ENCODE assay signal across 8 cellular contexts in genomic region chr7:28957822-28958234, GRCh38. TPM values are rescaled to one million over a fixed set of nuclear protein-coding genes. Genes with fewer than 3 reads are reported as not detected.
A peak's percentile ranks its signal among the peaks of the same experiment; 100 is the strongest.
DNase-seq lines count a peak whose midpoint lies in the region; ATAC-seq, FAIRE-seq and TF ChIP-seq lines count a peak whose summit lies in the region.

No MANE protein-coding gene starts in this region.

- H3K27ac ChIP-seq in H9 (ENCODE audit: insufficient read length, low read depth, low read length) (no peak overlapping the region), brain microvascular endothelial cell (no peak overlapping the region), kidney (ENCODE audit: low read depth in 2 of 2, low read length in 2 of 2) (peak overlapping the region in 1 of 2 donors; percentile 41), stomach (peak overlapping the region; percentile 14 to 79 (median 65))

- H3K27me3 Mint-ChIP-seq in H9 (ENCODE audit: low read depth), result peaks cover 63% of the 10 kb centered on the region

- no CpG with 5 or more reads among the region's 43 CpGs for WGBS in H9 (ENCODE audit: extremely low coverage, insufficient read length, low lambda C conversion rate)
- WGBS in stomach, 5 donors, result 0 to 13% (median 1%) methylated on average over 14 to 43 of the region's 43 CpGs

- peak; percentile 27; the same call in 2 of the 3 replicates for TF ChIP-seq CTCF in H9 (conservative IDR thresholded peaks at IDR 0.05)
- no peak for TF ChIP-seq CTCF in brain microvascular endothelial cell (IDR thresholded peaks at IDR 0.05; ENCODE audit: low read depth, low read length, missing control alignments)
- no peak for TF ChIP-seq CTCF in kidney (IDR thresholded peaks at IDR 0.05; ENCODE audit: borderline replicate concordance, extremely low read depth, insufficient read depth)
- no peak for TF ChIP-seq CTCF in stomach (IDR thresholded peaks at IDR 0.05)

- no peak overlapping the region for H3K56ac ChIP-seq in H9 (ENCODE audit: insufficient read length, low read depth, low read length)

- H3K9ac ChIP-seq in H9 (ENCODE audit: extremely low read depth, insufficient read length, low read length) (no peak overlapping the region), kidney (ENCODE audit: low read length in 2 of 2) (no peak overlapping the region)

- FAIRE-seq in kidney (lab: Jason Lieb, UNC), result no peak

- no peak overlapping the region for H3K18ac ChIP-seq in H9 (ENCODE audit: insufficient read length, low read depth, low read length)

- no peak overlapping the region for H3K27ac Mint-ChIP-seq in H9

- no peak overlapping the region for H2AK5ac ChIP-seq in H9 (ENCODE audit: insufficient read length, low read length)

- no peak overlapping the region for H2AFZ ChIP-seq in H9 (ENCODE audit: low read length)

- TF ChIP-seq POLR2A in stomach (IDR thresholded peaks at IDR 0.05), result no peak

- no peak for ATAC-seq in GM19455 (IDR thresholded peaks at IDR 0.05; ENCODE audit: unreplicated experiment)

- no peak overlapping the region for H2BK120ac ChIP-seq in H9 (ENCODE audit: low read depth, low read length, poor library complexity, severe bottlenecking)

- H4K5ac ChIP-seq in H9 (ENCODE audit: insufficient read length, low read depth, low read length), result no peak overlapping the region

- H2BK15ac ChIP-seq in H9 (ENCODE audit: low read depth, low read length), result no peak overlapping the region

- H3K4ac ChIP-seq in H9 (ENCODE audit: low read depth, low read length), result no peak overlapping the region

- no peaks in the 10 kb centered on the region for H4K20me1 ChIP-seq in H9 (ENCODE audit: control insufficient read depth, insufficient read depth, insufficient read length)

- no peak overlapping the region for H4K91ac ChIP-seq in H9 (ENCODE audit: insufficient read length, low read depth, low read length)

- H3K4me1 ChIP-seq in H9 (ENCODE audit: insufficient read depth, low read length) (peaks cover 10% of the 10 kb centered on the region; the same call in 1 of the 2 replicates), kidney (ENCODE audit: control insufficient read depth in 1 of 2, insufficient read depth in 1 of 2, low read depth in 1 of 2, low read length in 2 of 2) (peaks cover 20 to 23% of the 10 kb centered on the region in 2 donors), stomach (peaks cover 33 to 60% (median 49%) of the 10 kb centered on the region in 4 donors)

- H2BK5ac ChIP-seq in H9 (ENCODE audit: insufficient read length, low read length), result no peak overlapping the region

- peaks cover 35% of the 10 kb centered on the region for H3K23me2 ChIP-seq in H9 (ENCODE audit: insufficient read length, low read depth, low read length, poor library complexity, severe bottlenecking)

- peak overlapping the region; percentile 66 to 82 for H3K4me3 Mint-ChIP-seq in H9

- H3K79me2 ChIP-seq in H9 (ENCODE audit: insufficient read depth, low read length), result no peaks in the 10 kb centered on the region

- no peaks in the 10 kb centered on the region for H3K36me3 ChIP-seq in brain microvascular endothelial cell (replicated peaks)
- H3K36me3 ChIP-seq in kidney (ENCODE audit: control insufficient read depth in 1 of 2, insufficient read depth in 2 of 2, low read length in 2 of 2), result no peaks in the 10 kb centered on the region
- H3K36me3 ChIP-seq in stomach, result no peaks in the 10 kb centered on the region

- no peak overlapping the region for H3K23ac ChIP-seq in H9 (ENCODE audit: insufficient read length, low read depth, low read length)

- in situ Hi-C loops in brain microvascular endothelial cell (cut with HindIII; ENCODE audit: low pct_ligation_motif_present, low sequenced_read_pairs), result no loop called here

- H3K9me3 ChIP-seq in H9 (ENCODE audit: control insufficient read depth, low read depth, low read length) (no peaks in the 10 kb centered on the region), kidney (ENCODE audit: control insufficient read depth in 1 of 2, low read length in 2 of 2) (no peaks in the 10 kb centered on the region), stomach (no peaks in the 10 kb centered on the region)

- peaks cover 0 to 7% of the 10 kb centered on the region in 2 experiments; a peak in 1 of 5 replicates for H3K9me3 Mint-ChIP-seq in H9

- peaks cover 0 to 6% (median 2%) of the 10 kb centered on the region in 3 experiments; a peak in 4 of 7 replicates for H3K36me3 Mint-ChIP-seq in H9 (ENCODE audit: insufficient read depth in 1 of 3, low read depth in 3 of 3)

- H2BK20ac ChIP-seq in H9 (ENCODE audit: low read depth, low read length, poor library complexity, severe bottlenecking), result no peak overlapping the region

- no peak for TF ChIP-seq EP300 in stomach (IDR thresholded peaks at IDR 0.05)

- H3T11ph ChIP-seq in H9 (ENCODE audit: low read length), result no peak overlapping the region

- no peaks in the 10 kb centered on the region for H3K79me1 ChIP-seq in H9 (ENCODE audit: insufficient read depth, low read depth, low read length, poor library complexity, severe bottlenecking)

- H2BK12ac ChIP-seq in H9 (ENCODE audit: insufficient read length, low read depth, low read length), result no peak overlapping the region

- H3K4me1 Mint-ChIP-seq in H9, result peaks cover 33 to 37% of the 10 kb centered on the region in 2 experiments

- H3K4me3 ChIP-seq in brain microvascular endothelial cell (ENCODE audit: low read depth, low read length), result peak overlapping the region; percentile 50
- H3K4me3 ChIP-seq in kidney (ENCODE audit: low read length in 2 of 2), result peak overlapping the region; percentile 36 to 82
- peak overlapping the region; percentile 49 to 63 (median 58) for H3K4me3 ChIP-seq in stomach

- H3K27me3 ChIP-seq in H9 (ENCODE audit: insufficient read depth, low read length), result peaks cover 11% of the 10 kb centered on the region; the same call in 1 of the 2 replicates
- peaks cover 21% of the 10 kb centered on the region for H3K27me3 ChIP-seq in brain microvascular endothelial cell (replicated peaks)
- peaks cover 0 to 43% (median 28%) of the 10 kb centered on the region in 3 donors for H3K27me3 ChIP-seq in stomach

- H3K14ac ChIP-seq in H9 (ENCODE audit: insufficient read depth, low read length), result 0 out of 2 replicates have a peak overlapping the region, but pooled peaks have one; percentile 20

- peak overlapping the region; percentile 53 for H3K4me2 ChIP-seq in H9 (ENCODE audit: insufficient read depth, insufficient read length, low read length)

- intact Hi-C loops in kidney (cut with DNase I) (loop anchor here (10.0 kb wide), 1 partner anchor 147 kb away; no protein-coding TSS in a partner anchor), stomach (cut with DNase I; ENCODE audit: low total_unique reads) (no loop called here)

- DNase-seq in H9, result peak; percentile 63
- no peak for DNase-seq in brain microvascular endothelial cell
- peak; percentile 81 for DNase-seq in kidney
- DNase-seq in stomach, result no peak
- DNase-seq in NCI-H82 treated with DMSO at 0.1 percent for 48 hours (lab: John Stamatoyannopoulos, UW; ENCODE audit: unreplicated experiment), result no peak
- no peak for DNase-seq in activated gamma-delta T cell treated with Interleukin-2 at 50 U/mL for 16 hours
- no peak for DNase-seq in inferior parietal cortex (ENCODE audit: extremely low spot score)

- no peak overlapping the region for H4K8ac ChIP-seq in H9 (replicated peaks; ENCODE audit: insufficient read length, low read depth, low read length)

RNA-seq across cellular contexts. Expression of gene TRIL, which starts 0.3 kb away (rescaled TPM):
- total RNA-seq in H9 (2021) (3.1 and 3.3 TPM in 2 replicates), kidney (6.1 TPM), stomach (10 to 100 TPM in 1 of 5 donors, 1 to 10 TPM in 3, not detected in 1; 1.3 to 26.1 (median 5.6) TPM)
- polyA plus RNA-seq in kidney (ENCODE audit: insufficient read depth, low read depth, low replicate concordance) (4.2 TPM), stomach (1 to 10 TPM in 2 of 3 donors, under 1 TPM in 1; 0.92 to 1.3 (median 1.1) TPM)

Comparison
In these comparisons a context has a peak if more than half of its experiments do, and no peak if none do; other contexts are left out.
1. DNase-seq: peak in H9 (single experiment) and kidney (single experiment); none in brain microvascular endothelial cell (single experiment), stomach (single experiment), NCI-H82 treated with DMSO at 0.1 percent for 48 hours (single experiment), activated gamma-delta T cell treated with Interleukin-2 at 50 U/mL for 16 hours (single experiment) and inferior parietal cortex (single experiment).
2. H3K27ac ChIP-seq: peak in stomach (5 of 5); none in H9 (single experiment) and brain microvascular endothelial cell (single experiment).
3. Peak in every context shown above with its lines, with median percentiles within 50 percentile points of each other: H3K4me3 ChIP-seq.